ENCODE assay signal across 13 cellular contexts in genomic region chrX:117996918-117997480, GRCh38.
DNase-seq lines count a peak whose midpoint lies in the region; ATAC-seq, FAIRE-seq and TF ChIP-seq lines count a peak whose summit lies in the region.
"Had no signal": no experiment of that assay in that cellular context is flagged by ENCODE, and none has a peak within 500 bp of the region (broad histone marks: within the 10 kb centered on the region; RNA-seq: fewer than 3 reads in every experiment).

No MANE protein-coding gene starts in this region.

- H3K4me3 ChIP-seq in endothelial cell of umbilical vein (replicated peaks in 1 of 3; ENCODE audit: insufficient read depth in 1 of 3, low read depth in 1 of 3, low read length in 3 of 3) = no peak overlapping the region
- H3K4me3 ChIP-seq: SJCRH30 had no signal

- H3K9me3 Mint-ChIP-seq in osteocyte (ENCODE audit: unreplicated experiment) = peaks cover 17% of the 10 kb centered on the region
- H3K9me3 Mint-ChIP-seq: stimulated activated memory B cell treated with anti-CD40 and anti-IgM and Interleukin-4, amounts not matched to agents 10 μg/mL and 1 μg/mL and 100 μg/mL, for 72 hours had no signal

- no peaks in the 10 kb centered on the region for H3K36me3 Mint-ChIP-seq in osteocyte (ENCODE audit: unreplicated experiment)
- H3K36me3 Mint-ChIP-seq: activated CD8-positive, alpha-beta memory T cell treated with anti-CD3 and anti-CD28 coated beads, Interleukin-2, amount 10 ng/mL, durations not matched to agents 7 days and 5 days; IgD-negative memory B cell; stimulated activated memory B cell treated with anti-CD40 and anti-IgM and Interleukin-4, amounts not matched to agents 10 μg/mL and 1 μg/mL and 100 μg/mL, for 72 hours had no signal

- no peaks in the 10 kb centered on the region for H3K27me3 Mint-ChIP-seq in osteocyte (ENCODE audit: unreplicated experiment)
- H3K27me3 Mint-ChIP-seq: activated CD8-positive, alpha-beta memory T cell treated with anti-CD3 and anti-CD28 coated beads, Interleukin-2, amount 10 ng/mL, durations not matched to agents 7 days and 5 days; B cell; stimulated activated memory B cell treated with anti-CD40 and anti-IgM and Interleukin-4, amounts not matched to agents 10 μg/mL and 1 μg/mL and 100 μg/mL, for 72 hours had no signal

- no peak overlapping the region for H3K4me2 ChIP-seq in endothelial cell of umbilical vein (ENCODE audit: insufficient read depth, low read length)

- intact Hi-C loops in endothelial cell of umbilical vein (cut with micrococcal nuclease) = loop anchor here (1.0 to 2.0 kb wide), 2 partner anchors 229 to 256 kb away; no protein-coding TSS in a partner anchor

- FAIRE-seq in endothelial cell of umbilical vein (lab: Jason Lieb, UNC) = no peak

- no peak overlapping the region for H2AFZ ChIP-seq in endothelial cell of umbilical vein (ENCODE audit: low read depth, low read length)

- dilution Hi-C loops in endothelial cell of umbilical vein (cut with MboI; ENCODE audit: extremely low pct_ligation_motif_present, low sequenced_read_pairs) = no loop called here

- H3K9me3 ChIP-seq in endothelial cell of umbilical vein (replicated peaks; ENCODE audit: control insufficient read depth, insufficient read depth, low read length) = no peaks in the 10 kb centered on the region
- H3K9me3 ChIP-seq: SJCRH30 had no signal

- no peak overlapping the region for H3K9ac ChIP-seq in endothelial cell of umbilical vein (replicated peaks; ENCODE audit: extremely low read depth, insufficient read depth, low read length)

- no peak overlapping the region for H3K4me3 Mint-ChIP-seq in osteocyte (ENCODE audit: unreplicated experiment)
- H3K4me3 Mint-ChIP-seq: activated CD8-positive, alpha-beta memory T cell treated with anti-CD3 and anti-CD28 coated beads, Interleukin-2, amount 10 ng/mL, durations not matched to agents 7 days and 5 days; B cell; IgD-negative memory B cell; stimulated activated memory B cell treated with anti-CD40 and anti-IgM and Interleukin-4, amounts not matched to agents 10 μg/mL and 1 μg/mL and 100 μg/mL, for 72 hours had no signal

- H3K4me1 ChIP-seq in endothelial cell of umbilical vein (ENCODE audit: control insufficient read depth, extremely low read depth, insufficient read depth, low read length) = no peaks in the 10 kb centered on the region

- DNase-seq in NCI-H510A treated with DMSO at 0.1 percent for 48 hours (lab: John Stamatoyannopoulos, UW) (peak; percentile 5), NCI-H510A (lab: John Stamatoyannopoulos, UW) (no peak), NCI-H69 (lab: John Stamatoyannopoulos, UW) (peak; percentile 53), endothelial cell of umbilical vein (ENCODE audit: low read depth, low spot score) (peak; percentile 11), osteocyte (ENCODE audit: extremely low spot score, unreplicated experiment) (no peak), NCI-H187 treated with DMSO at 0.1 percent for 48 hours (lab: John Stamatoyannopoulos, UW) (no peak)
- DNase-seq: activated CD8-positive, alpha-beta memory T cell treated with anti-CD3 and anti-CD28 coated beads, Interleukin-2, amount 10 ng/mL, durations not matched to agents 7 days and 5 days had no signal

- no peaks in the 10 kb centered on the region for H4K20me1 ChIP-seq in endothelial cell of umbilical vein (replicated peaks; ENCODE audit: control insufficient read depth, extremely low read depth, insufficient read depth, low read length)

- no peaks in the 10 kb centered on the region for H3K79me2 ChIP-seq in endothelial cell of umbilical vein (ENCODE audit: control insufficient read depth, insufficient read depth, low read length)

- H3K9me1 ChIP-seq in endothelial cell of umbilical vein (replicated peaks; ENCODE audit: control insufficient read depth, extremely low read depth, insufficient read depth, low read length) = no peaks in the 10 kb centered on the region

- H3K27ac Mint-ChIP-seq in osteocyte (ENCODE audit: unreplicated experiment) = no peak overlapping the region
- H3K27ac Mint-ChIP-seq: activated CD8-positive, alpha-beta memory T cell treated with anti-CD3 and anti-CD28 coated beads, Interleukin-2, amount 10 ng/mL, durations not matched to agents 7 days and 5 days; B cell; IgD-negative memory B cell; stimulated activated memory B cell treated with anti-CD40 and anti-IgM and Interleukin-4, amounts not matched to agents 10 μg/mL and 1 μg/mL and 100 μg/mL, for 72 hours had no signal

- no TSS peak for BruUV-seq in endothelial cell of umbilical vein (replicated peaks; lab: Mats Ljungman, UMichigan)

- no peaks in the 10 kb centered on the region for H3K4me1 Mint-ChIP-seq in osteocyte (ENCODE audit: unreplicated experiment)
- H3K4me1 Mint-ChIP-seq: activated CD8-positive, alpha-beta memory T cell treated with anti-CD3 and anti-CD28 coated beads, Interleukin-2, amount 10 ng/mL, durations not matched to agents 7 days and 5 days; B cell; IgD-negative memory B cell; stimulated activated memory B cell treated with anti-CD40 and anti-IgM and Interleukin-4, amounts not matched to agents 10 μg/mL and 1 μg/mL and 100 μg/mL, for 72 hours had no signal

- POLR2A ChIA-PET in endothelial cell of umbilical vein (lab: Charles Lee) = no interaction called here

- TF ChIP-seq CTCF in endothelial cell of umbilical vein (IDR thresholded peaks at IDR 0.05; ENCODE audit: extremely low read depth in 1 of 2, insufficient read depth in 1 of 2, low read depth in 1 of 2, low read length in 2 of 2) = peak in 1 of 2 donors; percentile 6
- peak; percentile 7 for TF ChIP-seq CTCF in osteocyte (IDR thresholded peaks at IDR 0.05)

- H3K27ac ChIP-seq in endothelial cell of umbilical vein (ENCODE audit: insufficient read depth, low read depth, low read length) = no peak overlapping the region
- H3K27ac ChIP-seq: SJCRH30 had no signal

- CTCF ChIA-PET in endothelial cell of umbilical vein (lab: Charles Lee) = interaction anchor here (0.5 to 1.9 kb wide), 7 partner anchors 187 to 258 kb away, joined by 3 to 16 read pairs (median 3); no protein-coding TSS in a partner anchor

- no peaks in the 10 kb centered on the region for H3K27me3 ChIP-seq in endothelial cell of umbilical vein (ENCODE audit: control insufficient read depth in 2 of 2, insufficient read depth in 2 of 2, low read length in 2 of 2)
- H3K27me3 ChIP-seq: SJCRH30 had no signal

- ATAC-seq in HG03565 (IDR thresholded peaks at IDR 0.05; ENCODE audit: unreplicated experiment) (no peak), GM19324 (IDR thresholded peaks at IDR 0.05; ENCODE audit: low FRiP score, unreplicated experiment) (no peak)
- ATAC-seq: activated CD8-positive, alpha-beta memory T cell treated with anti-CD3 and anti-CD28 coated beads, Interleukin-2, amount 10 ng/mL, durations not matched to agents 7 days and 5 days; stimulated activated memory B cell treated with anti-CD40 and anti-IgM and Interleukin-4, amounts not matched to agents 10 μg/mL and 1 μg/mL and 100 μg/mL, for 72 hours had no signal

- no peaks in the 10 kb centered on the region for H3K36me3 ChIP-seq in endothelial cell of umbilical vein (ENCODE audit: control insufficient read depth in 2 of 2, extremely low read depth in 1 of 2, insufficient read depth in 2 of 2, low read length in 2 of 2)
- H3K36me3 ChIP-seq: SJCRH30 had no signal

- no peak for TF ChIP-seq POLR2A in endothelial cell of umbilical vein (IDR thresholded peaks at IDR 0.05; ENCODE audit: low read depth, low read length)

TF ChIP-seq in endothelial cell of umbilical vein, 7 proteins besides CTCF, POLR2A, EP300 and RAD21:
- no peak for TF ChIP-seq MYC (IDR thresholded peaks at IDR 0.05; ENCODE audit: low read depth, low read length)
- no peak for TF ChIP-seq MAX (IDR thresholded peaks at IDR 0.05; ENCODE audit: insufficient read depth, insufficient read length)
- no peak for TF ChIP-seq JUN (IDR thresholded peaks at IDR 0.05; ENCODE audit: borderline replicate concordance, insufficient read depth, insufficient read length, low read depth)
- no peak for TF ChIP-seq FOS (IDR thresholded peaks at IDR 0.05; ENCODE audit: borderline replicate concordance, insufficient read depth, low read length)
- TF ChIP-seq EZH2 (IDR thresholded peaks at IDR 0.05; ENCODE audit: borderline replicate concordance, low read depth, low read length, severe bottlenecking) = no peak
TF ChIP-seq in endothelial cell of umbilical vein: peak in this region for 0.

Comparison
In these comparisons a context has a peak if more than half of its experiments do, and no peak if none do; other contexts are left out.
1. DNase-seq: peak in NCI-H510A treated with DMSO at 0.1 percent for 48 hours (single experiment), NCI-H69 (single experiment) and endothelial cell of umbilical vein (single experiment); none in NCI-H510A (single experiment), osteocyte (single experiment) and NCI-H187 treated with DMSO at 0.1 percent for 48 hours (single experiment).